Comparison of ENCODE assay signal across 8 cellular contexts in genomic region chr4:155758500-155759371, GRCh38. TPM values are rescaled to one million over a fixed set of nuclear protein-coding genes. Genes with fewer than 3 reads are reported as not detected.
DNase-seq lines count a peak whose midpoint lies in the region; ATAC-seq and TF ChIP-seq lines count a peak whose summit lies in the region.

Gene GUCY1B1, plus strand, starts transcription at chr4:155759021. Its CDS starts 120 bp downstream, at chr4:155759141.

- ATAC-seq in HG02938 (IDR thresholded peaks at IDR 0.05; ENCODE audit: unreplicated experiment): peak; percentile 96

- DNase-seq in NCI-H524 (lab: John Stamatoyannopoulos, UW) (peak; percentile 18 to 68), NCI-H524 treated with DMSO at 0.1 percent for 48 hours (lab: John Stamatoyannopoulos, UW) (no peak), NCI-H69 (lab: John Stamatoyannopoulos, UW) (peak; percentile 16), epithelial cell of proximal tubule (ENCODE audit: low read depth) (peak; percentile 67), middle frontal gyrus (ENCODE audit: extremely low spot score, low spot score) (peak; percentile 90)
- peak; percentile 58 for DNase-seq in activated T-cell treated with anti-CD3 and anti-CD28 coated beads, Interleukin-2, amount 50 U/mL, for 1 hour
- DNase-seq in stimulated activated CD8-positive, alpha-beta memory T cell treated with anti-CD3 and anti-CD28 coated beads, Interleukin-2, amount 100 ng/mL, for 48 hours (ENCODE audit: low read depth in 2 of 2): peak; percentile 52 to 53

- peak; percentile 36 for TF ChIP-seq CTCF in epithelial cell of proximal tubule (conservative IDR thresholded peaks at IDR 0.05; ENCODE audit: low read depth, low read length)

- peak within 1 kb of the TSS; percentile 87 for H3K4me3 ChIP-seq in epithelial cell of proximal tubule (ENCODE audit: low read depth, low read length)

RNA-seq across cellular contexts. Expression of gene GUCY1B1, which starts in this region (rescaled TPM):
- total RNA-seq in epithelial cell of proximal tubule: 2.7 and 5.9 TPM in 2 replicates
